Comparison of ENCODE assay signal across 1 cellular context in genomic region chr5:138653502-138653901, GRCh38.
TF ChIP-seq lines count a peak whose summit lies in the region.

No MANE protein-coding gene starts in this region.

TF ChIP-seq in GM23338, 12 proteins besides CTCF, POLR2A, EP300 and RAD21 (continued from another document):
- no peak for TF ChIP-seq JUNB (IDR thresholded peaks at IDR 0.05; ENCODE audit: unreplicated experiment)
- no peak for TF ChIP-seq EZH2phosphoT487 (IDR thresholded peaks at IDR 0.05; ENCODE audit: unreplicated experiment)
- no peak for TF ChIP-seq STAT1 (IDR thresholded peaks at IDR 0.05; ENCODE audit: unreplicated experiment)
TF ChIP-seq in GM23338: peak in this region for 0.
